ENCODE assay signal across 1 cellular context in genomic region chr17:19977360-19978205, GRCh38.
A peak's percentile ranks its signal among the peaks of the same experiment; 100 is the strongest.
TF ChIP-seq lines count a peak whose summit lies in the region.

Gene AKAP10 (minus strand): TSS chr17:19977828. CDS start chr17:19977679, 149 bp downstream.

TF ChIP-seq in HepG2, 621 proteins besides CTCF, POLR2A, EP300 and RAD21 (continued from another document and continues in another):
- peak; percentile 84 for TF ChIP-seq ZMYM4 (CRISPR knock-in tag; IDR thresholded peaks at IDR 0.05)
- peak; percentile 86; the same call in 1 of the 2 replicates for TF ChIP-seq PAWR (CRISPR knock-in tag; IDR thresholded peaks at IDR 0.05; ENCODE audit: borderline replicate concordance)
- TF ChIP-seq RBM22 (optimal IDR thresholded peaks at IDR 0.05; ENCODE audit: low read length) = no peak
- peak; percentile 68; the same call in 1 of the 2 replicates for TF ChIP-seq MED1 (CRISPR knock-in tag; IDR thresholded peaks at IDR 0.05)
- peak; percentile 60; the same call in 1 of the 2 replicates for TF ChIP-seq TP53 (CRISPR knock-in tag; conservative IDR thresholded peaks at IDR 0.05)
- no peak for TF ChIP-seq MAFG (CRISPR knock-in tag; IDR thresholded peaks at IDR 0.05)
- TF ChIP-seq ZNF839 (CRISPR knock-in tag; IDR thresholded peaks at IDR 0.05; ENCODE audit: borderline replicate concordance) = no peak
- TF ChIP-seq ZNF180 (CRISPR knock-in tag; IDR thresholded peaks at IDR 0.05; ENCODE audit: borderline replicate concordance, low read depth) = no peak
- TF ChIP-seq ZSCAN9 (CRISPR knock-in tag; IDR thresholded peaks at IDR 0.05; ENCODE audit: borderline replicate concordance) = peak; percentile 54; the same call in 1 of the 2 replicates
- no peak for TF ChIP-seq ZNF138 (CRISPR knock-in tag; IDR thresholded peaks at IDR 0.05; ENCODE audit: low read depth)
- TF ChIP-seq GRHL1 (CRISPR knock-in tag; conservative IDR thresholded peaks at IDR 0.05) = no peak
- peak; percentile 90 for TF ChIP-seq RBFOX2 (IDR thresholded peaks at IDR 0.05; ENCODE audit: low read depth, low read length)
- no peak for TF ChIP-seq ZNF720 (CRISPR knock-in tag; IDR thresholded peaks at IDR 0.05)
- peak; percentile 79 for TF ChIP-seq KMT2B (CRISPR knock-in tag; IDR thresholded peaks at IDR 0.05)
- TF ChIP-seq ZNF275 (CRISPR knock-in tag; IDR thresholded peaks at IDR 0.05; ENCODE audit: borderline replicate concordance) = 0 out of 2 replicates have a peak, but pooled peaks have one; percentile 89
- TF ChIP-seq MXD4 (CRISPR knock-in tag; IDR thresholded peaks at IDR 0.05) = peak; percentile 91
- no peak; the same call in 1 of the 2 replicates for TF ChIP-seq ZNF740 (CRISPR knock-in tag; IDR thresholded peaks at IDR 0.05)
- 0 out of 2 replicates have a peak, but pooled peaks have one; percentile 8 for TF ChIP-seq FOSL2 (CRISPR knock-in tag; IDR thresholded peaks at IDR 0.05)
- peak; percentile 87 for TF ChIP-seq ZC3H13 (CRISPR knock-in tag; IDR thresholded peaks at IDR 0.05)
- TF ChIP-seq FOXP1 (IDR thresholded peaks at IDR 0.05) = no peak
- no peak; the same call in 1 of the 2 replicates for TF ChIP-seq FOXP1 (CRISPR knock-in tag; IDR thresholded peaks at IDR 0.05)
- TF ChIP-seq HES4 (CRISPR knock-in tag; IDR thresholded peaks at IDR 0.05; ENCODE audit: borderline replicate concordance) = peak; percentile 72; the same call in 1 of the 2 replicates
- TF ChIP-seq, protein P1, sequence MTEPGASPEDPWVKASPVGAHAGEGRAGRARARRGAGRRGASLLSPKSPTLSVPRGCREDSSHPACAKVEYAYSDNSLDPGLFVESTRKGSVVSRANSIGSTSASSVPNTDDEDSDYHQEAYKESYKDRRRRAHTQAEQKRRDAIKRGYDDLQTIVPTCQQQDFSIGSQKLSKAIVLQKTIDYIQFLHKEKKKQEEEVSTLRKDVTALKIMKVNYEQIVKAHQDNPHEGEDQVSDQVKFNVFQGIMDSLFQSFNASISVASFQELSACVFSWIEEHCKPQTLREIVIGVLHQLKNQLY (CRISPR knock-in tag; IDR thresholded peaks at IDR 0.05) = peak; percentile 99
- TF ChIP-seq, protein P2, sequence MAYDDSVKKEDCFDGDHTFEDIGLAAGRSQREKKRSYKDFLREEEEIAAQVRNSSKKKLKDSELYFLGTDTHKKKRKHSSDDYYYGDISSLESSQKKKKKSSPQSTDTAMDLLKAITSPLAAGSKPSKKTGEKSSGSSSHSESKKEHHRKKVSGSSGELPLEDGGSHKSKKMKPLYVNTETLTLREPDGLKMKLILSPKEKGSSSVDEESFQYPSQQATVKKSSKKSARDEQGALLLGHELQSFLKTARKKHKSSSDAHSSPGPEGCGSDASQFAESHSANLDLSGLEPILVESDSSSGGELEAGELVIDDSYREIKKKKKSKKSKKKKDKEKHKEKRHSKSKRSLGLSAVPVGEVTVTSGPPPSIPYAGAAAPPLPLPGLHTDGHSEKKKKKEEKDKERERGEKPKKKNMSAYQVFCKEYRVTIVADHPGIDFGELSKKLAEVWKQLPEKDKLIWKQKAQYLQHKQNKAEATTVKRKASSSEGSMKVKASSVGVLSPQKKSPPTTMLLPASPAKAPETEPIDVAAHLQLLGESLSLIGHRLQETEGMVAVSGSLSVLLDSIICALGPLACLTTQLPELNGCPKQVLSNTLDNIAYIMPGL (CRISPR knock-in tag; IDR thresholded peaks at IDR 0.05; ENCODE audit: borderline replicate concordance in 1 of 2, low read depth in 1 of 2) = peak in 1 of 2 experiments; percentile 49; a peak in 3 of 4 replicates
- TF ChIP-seq ZNF329 (CRISPR knock-in tag; IDR thresholded peaks at IDR 0.05; ENCODE audit: low read depth) = peak; percentile 35; the same call in 1 of the 2 replicates
- TF ChIP-seq FOXO4 (CRISPR knock-in tag; conservative IDR thresholded peaks at IDR 0.05) = 0 out of 2 replicates have a peak, but pooled peaks have one; percentile 40
- TF ChIP-seq ZNF383 (CRISPR knock-in tag; IDR thresholded peaks at IDR 0.05; ENCODE audit: borderline replicate concordance) = 0 out of 2 replicates have a peak, but pooled peaks have one; percentile 41
- TF ChIP-seq ZNF709 (CRISPR knock-in tag; IDR thresholded peaks at IDR 0.05) = peak; percentile 88; the same call in 1 of the 2 replicates
- TF ChIP-seq KDM4B (CRISPR knock-in tag; IDR thresholded peaks at IDR 0.05) = 0 out of 2 replicates have a peak, but pooled peaks have one; percentile 12
- no peak; the same call in 1 of the 2 replicates for TF ChIP-seq CHD2 (IDR thresholded peaks at IDR 0.05; ENCODE audit: low read depth, low read length)
- no peak for TF ChIP-seq RERE (CRISPR knock-in tag; IDR thresholded peaks at IDR 0.05; ENCODE audit: low read depth)
- TF ChIP-seq NCOA2 (CRISPR knock-in tag; IDR thresholded peaks at IDR 0.05) = peak; percentile 36
- 0 out of 2 replicates have a peak, but pooled peaks have one; percentile 22 for TF ChIP-seq HMGXB3 (CRISPR knock-in tag; IDR thresholded peaks at IDR 0.05; ENCODE audit: borderline replicate concordance)
- TF ChIP-seq ZNF431 (CRISPR knock-in tag; IDR thresholded peaks at IDR 0.05; ENCODE audit: borderline replicate concordance, low read depth) = no peak; the same call in 1 of the 2 replicates
- no peak for TF ChIP-seq SIX1 (CRISPR knock-in tag; IDR thresholded peaks at IDR 0.05; ENCODE audit: borderline replicate concordance)
- TF ChIP-seq ZNF564 (CRISPR knock-in tag; IDR thresholded peaks at IDR 0.05) = peak; percentile 75; the same call in 1 of the 2 replicates
- peak; percentile 96 for TF ChIP-seq ZNF547 (CRISPR knock-in tag; IDR thresholded peaks at IDR 0.05)
- no peak; the same call in 1 of the 2 replicates for TF ChIP-seq ZNF460 (CRISPR knock-in tag; IDR thresholded peaks at IDR 0.05; ENCODE audit: borderline replicate concordance)
- TF ChIP-seq, protein P3, sequence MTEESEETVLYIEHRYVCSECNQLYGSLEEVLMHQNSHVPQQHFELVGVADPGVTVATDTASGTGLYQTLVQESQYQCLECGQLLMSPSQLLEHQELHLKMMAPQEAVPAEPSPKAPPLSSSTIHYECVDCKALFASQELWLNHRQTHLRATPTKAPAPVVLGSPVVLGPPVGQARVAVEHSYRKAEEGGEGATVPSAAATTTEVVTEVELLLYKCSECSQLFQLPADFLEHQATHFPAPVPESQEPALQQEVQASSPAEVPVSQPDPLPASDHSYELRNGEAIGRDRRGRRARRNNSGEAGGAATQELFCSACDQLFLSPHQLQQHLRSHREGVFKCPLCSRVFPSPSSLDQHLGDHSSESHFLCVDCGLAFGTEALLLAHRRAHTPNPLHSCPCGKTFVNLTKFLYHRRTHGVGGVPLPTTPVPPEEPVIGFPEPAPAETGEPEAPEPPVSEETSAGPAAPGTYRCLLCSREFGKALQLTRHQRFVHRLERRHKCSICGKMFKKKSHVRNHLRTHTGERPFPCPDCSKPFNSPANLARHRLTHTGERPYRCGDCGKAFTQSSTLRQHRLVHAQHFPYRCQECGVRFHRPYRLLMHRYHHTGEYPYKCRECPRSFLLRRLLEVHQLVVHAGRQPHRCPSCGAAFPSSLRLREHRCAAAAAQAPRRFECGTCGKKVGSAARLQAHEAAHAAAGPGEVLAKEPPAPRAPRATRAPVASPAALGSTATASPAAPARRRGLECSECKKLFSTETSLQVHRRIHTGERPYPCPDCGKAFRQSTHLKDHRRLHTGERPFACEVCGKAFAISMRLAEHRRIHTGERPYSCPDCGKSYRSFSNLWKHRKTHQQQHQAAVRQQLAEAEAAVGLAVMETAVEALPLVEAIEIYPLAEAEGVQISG (CRISPR knock-in tag; IDR thresholded peaks at IDR 0.05) = peak; percentile 78
- peak; percentile 79; the same call in 1 of the 2 replicates for TF ChIP-seq ZNF616 (CRISPR knock-in tag; IDR thresholded peaks at IDR 0.05; ENCODE audit: low read depth)
